ENCODE assay signal across 1 cellular context in genomic region chr11:62925308-62925707, GRCh38.
TF ChIP-seq lines count a peak whose summit lies in the region.

No MANE protein-coding gene starts in this region.

TF ChIP-seq in H1, 55 proteins besides CTCF, POLR2A, EP300 and RAD21:
- TF ChIP-seq RFX5 (IDR thresholded peaks at IDR 0.05; ENCODE audit: borderline replicate concordance, low read depth, low read length) (no peak), TEAD4 (IDR thresholded peaks at IDR 0.05; ENCODE audit: low read depth, low read length) (peak; percentile 76), CTBP2 (IDR thresholded peaks at IDR 0.05; ENCODE audit: borderline replicate concordance, insufficient read depth, insufficient read length, low read length) (peak; percentile 33), KDM1A (IDR thresholded peaks at IDR 0.05; ENCODE audit: borderline replicate concordance, low read length) (no peak), SIN3A (conservative IDR thresholded peaks at IDR 0.05 in 1 of 2, IDR thresholded peaks at IDR 0.05 in 1 of 2; ENCODE audit: low read depth in 1 of 2, low read length in 2 of 2) (0 out of 4 replicates have a peak, but pooled peaks of 1 of the 2 experiments have one; percentile 15), TAF1 (IDR thresholded peaks at IDR 0.05; ENCODE audit: low read depth, low read length) (peak; percentile 26; the same call in 1 of the 2 replicates)
